ENCODE assay signal across 1 cellular context in the genomic region with DNA sequence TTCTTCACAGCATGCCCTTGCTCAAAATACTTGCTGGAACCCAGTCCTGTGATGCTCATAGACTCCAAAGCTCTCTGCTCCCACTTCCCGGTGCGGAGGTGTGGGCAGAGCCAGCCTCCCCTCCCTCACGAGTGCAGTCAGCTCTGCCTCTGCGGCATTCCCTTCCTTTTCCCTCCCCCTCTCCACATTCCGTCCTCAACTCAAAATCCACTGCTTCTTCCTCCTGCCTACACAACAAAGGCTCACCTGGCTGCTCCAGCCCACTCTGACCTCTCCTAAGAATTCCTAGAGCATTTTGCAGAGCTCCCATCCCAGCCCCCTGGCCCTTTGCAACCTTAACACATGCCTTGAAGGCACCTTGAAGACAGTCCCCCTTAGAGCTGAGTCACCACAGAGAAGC.
TF ChIP-seq lines count a peak whose summit lies in the region.

No MANE protein-coding gene starts in this region.

TF ChIP-seq in IMR-90, 13 proteins besides CTCF, POLR2A, EP300 and RAD21:
- TF ChIP-seq, protein P1, sequence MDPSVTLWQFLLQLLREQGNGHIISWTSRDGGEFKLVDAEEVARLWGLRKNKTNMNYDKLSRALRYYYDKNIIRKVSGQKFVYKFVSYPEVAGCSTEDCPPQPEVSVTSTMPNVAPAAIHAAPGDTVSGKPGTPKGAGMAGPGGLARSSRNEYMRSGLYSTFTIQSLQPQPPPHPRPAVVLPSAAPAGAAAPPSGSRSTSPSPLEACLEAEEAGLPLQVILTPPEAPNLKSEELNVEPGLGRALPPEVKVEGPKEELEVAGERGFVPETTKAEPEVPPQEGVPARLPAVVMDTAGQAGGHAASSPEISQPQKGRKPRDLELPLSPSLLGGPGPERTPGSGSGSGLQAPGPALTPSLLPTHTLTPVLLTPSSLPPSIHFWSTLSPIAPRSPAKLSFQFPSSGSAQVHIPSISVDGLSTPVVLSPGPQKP (IDR thresholded peaks at IDR 0.05; ENCODE audit: borderline replicate concordance, low read depth, low read length), result no peak
- TF ChIP-seq MAZ (IDR thresholded peaks at IDR 0.05; ENCODE audit: borderline replicate concordance, low read depth, low read length) (no peak), SMC3 (IDR thresholded peaks at IDR 0.05; ENCODE audit: low read depth, low read length) (no peak), RCOR1 (IDR thresholded peaks at IDR 0.05; ENCODE audit: insufficient replicate concordance, low read length) (no peak), MXI1 (IDR thresholded peaks at IDR 0.05; ENCODE audit: borderline replicate concordance, low read depth, low read length) (no peak), CEBPB (IDR thresholded peaks at IDR 0.05; ENCODE audit: low read depth, low read length) (no peak), RFX5 (IDR thresholded peaks at IDR 0.05; ENCODE audit: low read depth, low read length) (no peak), NFE2L2 (IDR thresholded peaks at IDR 0.05; ENCODE audit: low read depth, low read length) (no peak), CHD1 (IDR thresholded peaks at IDR 0.05; ENCODE audit: low read depth, low read length) (no peak), FOS (IDR thresholded peaks at IDR 0.05; ENCODE audit: low read depth, low read length) (no peak), MAFK (IDR thresholded peaks at IDR 0.05; ENCODE audit: low read depth, low read length) (no peak), BHLHE40 (IDR thresholded peaks at IDR 0.05; ENCODE audit: low read depth, low read length) (no peak)
- TF ChIP-seq, protein P2, sequence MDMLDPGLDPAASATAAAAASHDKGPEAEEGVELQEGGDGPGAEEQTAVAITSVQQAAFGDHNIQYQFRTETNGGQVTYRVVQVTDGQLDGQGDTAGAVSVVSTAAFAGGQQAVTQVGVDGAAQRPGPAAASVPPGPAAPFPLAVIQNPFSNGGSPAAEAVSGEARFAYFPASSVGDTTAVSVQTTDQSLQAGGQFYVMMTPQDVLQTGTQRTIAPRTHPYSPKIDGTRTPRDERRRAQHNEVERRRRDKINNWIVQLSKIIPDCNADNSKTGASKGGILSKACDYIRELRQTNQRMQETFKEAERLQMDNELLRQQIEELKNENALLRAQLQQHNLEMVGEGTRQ (IDR thresholded peaks at IDR 0.05; ENCODE audit: low read depth, low read length), result no peak
